In the genomic region with DNA sequence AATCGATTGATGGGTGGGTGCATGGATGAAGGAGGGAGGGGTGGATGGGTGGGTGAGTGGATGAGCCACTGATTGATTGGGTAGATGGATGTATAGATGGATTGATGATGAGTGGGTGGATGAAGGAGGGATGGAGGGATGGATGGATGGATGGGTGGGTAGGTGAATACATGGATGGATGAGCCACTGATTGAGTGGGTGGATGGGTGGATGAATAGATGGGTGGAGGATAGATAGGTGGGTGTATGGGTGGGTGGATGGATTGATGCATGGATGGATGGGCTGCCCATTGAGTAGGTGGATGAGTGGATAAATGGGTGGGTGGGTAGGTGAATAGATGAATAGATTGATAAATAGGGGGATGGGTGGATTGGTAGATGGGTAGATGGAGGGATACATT, we compare ENCODE assay signal across 10 cellular contexts. TPM values are rescaled to one million over a fixed set of nuclear protein-coding genes. Genes with fewer than 3 reads are reported as not detected.
"Had no signal": no experiment of that assay in that cellular context is flagged by ENCODE, and none has a peak within 500 bp of the region (broad histone marks: within the 10 kb centered on the region; RNA-seq: fewer than 3 reads in every experiment).

No MANE protein-coding gene starts in this region.

- ATAC-seq: GM23338, HCT116, K562 had no signal

- H3K27ac Mint-ChIP-seq: GM23338 had no signal

- H3K9me3 Mint-ChIP-seq: GM23338 had no signal

- H3K4me3 ChIP-seq: GM23338, HAP-1, K562 had no signal

- H3K36me3 ChIP-seq: HAP-1 had no signal

- H3K9me3 ChIP-seq: HAP-1 had no signal

- H3K27ac ChIP-seq: HL-60 had no signal

- H3K4me1 ChIP-seq: HAP-1 had no signal

- H3K4me3 Mint-ChIP-seq: GM23338 had no signal

- H2AFZ ChIP-seq: GM23338 had no signal

- H3K4me2 ChIP-seq: GM23338 had no signal

- FAIRE-seq: K562 had no signal

- DNase-seq: H7, IMR-90, KG1 had no signal

RNA-seq across cellular contexts. Expression of gene MLPH, which starts 30.9 kb away (rescaled TPM):
- total RNA-seq: HT1080 had no signal
- polyA plus RNA-seq: K562 had no signal

RNA-seq across cellular contexts. Expression of gene PRLH, which starts 48.4 kb away (rescaled TPM):
- total RNA-seq: GM23338, H4, H7, HT1080, IMR-90, K562 had no signal
- polyA plus RNA-seq: GM23338, IMR-90, K562 had no signal
